In genomic region chr12:55682087-55682796, GRCh38 we compare ENCODE assay signal across 1 cellular context.
TF ChIP-seq lines count a peak whose summit lies in the region.

No MANE protein-coding gene starts in this region.

TF ChIP-seq in GM12878, 131 proteins besides CTCF, POLR2A, EP300 and RAD21:
- TF ChIP-seq CBFB (IDR thresholded peaks at IDR 0.05; ENCODE audit: low read depth), result no peak
- no peak for TF ChIP-seq IRF5 (IDR thresholded peaks at IDR 0.05; ENCODE audit: borderline replicate concordance)
- no peak for TF ChIP-seq POU2F2 (IDR thresholded peaks at IDR 0.05; ENCODE audit: borderline replicate concordance, low read depth, low read length)
- TF ChIP-seq CHD4 (IDR thresholded peaks at IDR 0.05), result no peak
- no peak for TF ChIP-seq NR2C1 (IDR thresholded peaks at IDR 0.05)
- TF ChIP-seq YY1 (IDR thresholded peaks at IDR 0.05; ENCODE audit: low read depth, low read length), result no peak
- no peak for TF ChIP-seq ETV6 (conservative IDR thresholded peaks at IDR 0.05 in 1 of 2, IDR thresholded peaks at IDR 0.05 in 1 of 2; ENCODE audit: borderline replicate concordance in 1 of 2, low read depth in 1 of 2)
- TF ChIP-seq ZNF687 (IDR thresholded peaks at IDR 0.05), result no peak
- TF ChIP-seq ZBTB33 (IDR thresholded peaks at IDR 0.05), result no peak
- no peak for TF ChIP-seq FOS (IDR thresholded peaks at IDR 0.05; ENCODE audit: borderline replicate concordance, extremely low read depth, insufficient read length)
- no peak for TF ChIP-seq ZZZ3 (IDR thresholded peaks at IDR 0.05; ENCODE audit: control insufficient read depth, insufficient read length, low read depth)
- no peak for TF ChIP-seq KDM1A (IDR thresholded peaks at IDR 0.05; ENCODE audit: borderline replicate concordance)
- no peak for TF ChIP-seq BMI1 (IDR thresholded peaks at IDR 0.05; ENCODE audit: borderline replicate concordance)
- no peak for TF ChIP-seq USF1 (IDR thresholded peaks at IDR 0.05; ENCODE audit: borderline replicate concordance, extremely low read length, insufficient read depth, low read depth, low read length)
- no peak for TF ChIP-seq E2F4 (IDR thresholded peaks at IDR 0.05; ENCODE audit: low read depth, low read length)
- TF ChIP-seq IRF4 (IDR thresholded peaks at IDR 0.05; ENCODE audit: low read depth, low read length), result no peak
TF ChIP-seq in GM12878: peak in this region for 0.
